In the genomic region with DNA sequence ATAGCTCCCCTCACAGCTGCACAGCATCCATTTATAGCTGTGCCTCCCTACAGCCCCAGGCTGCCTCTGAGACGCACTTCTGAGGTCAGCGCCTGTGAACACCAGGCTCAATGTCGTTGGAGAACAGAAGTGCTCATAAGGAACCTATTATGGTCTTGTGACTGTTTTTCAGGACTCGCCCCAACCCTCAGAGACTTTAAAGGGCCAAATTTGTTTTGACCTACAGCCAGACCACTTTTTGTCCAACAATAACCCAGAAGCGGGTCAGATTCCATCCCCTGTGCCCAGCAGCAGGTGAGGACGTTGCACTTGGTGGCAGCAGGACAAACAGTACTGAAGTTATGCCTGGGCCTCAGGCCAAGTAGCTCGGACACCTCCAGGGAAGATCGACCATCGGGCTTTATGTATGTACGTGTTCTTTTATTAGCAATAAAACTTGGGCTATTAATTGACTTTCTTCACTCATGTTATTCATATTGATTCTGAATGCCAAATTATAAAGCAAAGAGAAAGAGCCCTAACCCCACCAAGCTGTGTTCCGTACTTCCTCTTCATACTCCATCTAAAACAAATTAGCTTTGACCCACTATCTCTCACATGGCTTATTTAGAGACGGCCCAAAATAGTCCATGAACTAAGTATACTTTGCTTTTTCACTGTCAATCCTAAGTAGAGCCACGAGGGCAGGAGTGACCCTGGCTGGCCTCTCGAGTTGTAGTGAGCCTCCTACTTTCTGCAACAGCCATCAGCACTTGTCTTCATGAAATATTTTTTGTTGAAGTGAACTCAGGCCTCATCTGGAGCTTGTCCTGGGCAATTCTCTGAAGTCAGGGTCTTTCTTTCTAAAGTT, we compare ENCODE assay signal across 21 cellular contexts.
DNase-seq lines count a peak whose midpoint lies in the region; ATAC-seq, FAIRE-seq and TF ChIP-seq lines count a peak whose summit lies in the region.
"Had no signal": no experiment of that assay in that cellular context is flagged by ENCODE, and none has a peak within 500 bp of the region (broad histone marks: within the 10 kb centered on the region; RNA-seq: fewer than 3 reads in every experiment).

No MANE protein-coding gene starts in this region.

- H3K27me3 ChIP-seq in liver (ENCODE audit: control insufficient read depth in 4 of 4, insufficient read depth in 4 of 4, low read length in 3 of 4) = no peaks in the 10 kb centered on the region
- H3K27me3 ChIP-seq in HepG2 (ENCODE audit: control insufficient read depth in 1 of 2, insufficient read depth in 2 of 2, low read length in 2 of 2) = peaks cover 0 to 3% of the 10 kb centered on the region in 2 experiments; a peak in 2 of 5 replicates
- H3K27me3 ChIP-seq in psoas muscle (ENCODE audit: insufficient read depth in 3 of 3, low read length in 2 of 3) = peaks cover 0 to 5% (median 3%) of the 10 kb centered on the region in 3 donors
- H3K27me3 ChIP-seq: BE2C had no signal

- no peak overlapping the region for H3K4me2 ChIP-seq in HepG2 (ENCODE audit: low read depth, low read length)

- no peak for FAIRE-seq in HepG2 (lab: Jason Lieb, UNC)
- FAIRE-seq: RCC 7860 had no signal

- CTCF ChIA-PET in HepG2 (lab: Yijun Ruan, JAX; ENCODE audit: low intra/inter-chr PET ratio, low total read pairs) = no interaction called here

- ATAC-seq in HepG2 = no peak
- peak; percentile 54 to 70 for ATAC-seq in left cardiac atrium
- peak in 3 of 4 donors; percentile 48 to 90 (median 78) for ATAC-seq in psoas muscle
- ATAC-seq in HG02981 (IDR thresholded peaks at IDR 0.05; ENCODE audit: unreplicated experiment) = no peak

- no peaks in the 10 kb centered on the region for H4K20me1 ChIP-seq in HepG2 (ENCODE audit: insufficient read depth, low read length)

- WGBS in liver = 42% methylated on average over 14 of the region's 14 CpGs
- 12% methylated on average over 11 of the region's 14 CpGs for WGBS in HepG2 (ENCODE audit: low lambda C conversion rate)
- WGBS in psoas muscle, 3 donors = 56 to 61% (median 58%) methylated on average over 14 of the region's 14 CpGs

- H3K4me3 ChIP-seq in liver (ENCODE audit: low read depth in 1 of 3, low read length in 3 of 3) = peak overlapping the region in 1 of 3 donors; percentile 11
- H3K4me3 ChIP-seq in HepG2 (replicated peaks in 1 of 3; ENCODE audit: insufficient read depth in 1 of 3, low read depth in 2 of 3, low read length in 3 of 3) = no peak overlapping the region
- no peak overlapping the region for H3K4me3 ChIP-seq in psoas muscle
- H3K4me3 ChIP-seq: HAP-1 had no signal

- peak overlapping the region; percentile 38 to 40 for H3K27ac ChIP-seq in liver (ENCODE audit: low read depth in 1 of 2, low read length in 2 of 2)
- H3K27ac ChIP-seq in HepG2 (ENCODE audit: extremely low read length, insufficient read depth, low read length) = no peak overlapping the region
- no peak overlapping the region for H3K27ac ChIP-seq in psoas muscle
- H3K27ac ChIP-seq: HL-60 had no signal

- BruUV-seq in HepG2 (replicated peaks; lab: Mats Ljungman, UMichigan) = no TSS peak

- in situ Hi-C loops in HepG2 (cut with HindIII; ENCODE audit: extremely low pct_ligation_motif_present, low pct_unique_long_range_greater_than_20kb) = no loop called here

- TF ChIP-seq CTCF in liver (IDR thresholded peaks at IDR 0.05; ENCODE audit: low read depth, low read length, missing input control) (no peak), HepG2 (CRISPR knock-in tag; IDR thresholded peaks at IDR 0.05) (no peak), psoas muscle (IDR thresholded peaks at IDR 0.05) (no peak)

- no peak for TF ChIP-seq POLR2A in HepG2 (IDR thresholded peaks at IDR 0.05; ENCODE audit: insufficient read depth in 1 of 2, low read depth in 2 of 2, low read length in 2 of 2)

- POLR2A ChIA-PET in HepG2 (lab: Yijun Ruan, JAX) = no interaction called here

- intact Hi-C loops in HepG2 (cut with micrococcal nuclease; ENCODE audit: unreplicated experiment) = no loop called here
- intact Hi-C loops in left cardiac atrium (cut with DNase I) = no loop called here
- intact Hi-C loops in psoas muscle (cut with DNase I) = no loop called here

- peak; percentile 43 to 45 for TF ChIP-seq RAD21 in liver (IDR thresholded peaks at IDR 0.05)
- TF ChIP-seq RAD21 in HepG2 (CRISPR knock-in tag; IDR thresholded peaks at IDR 0.05) = no peak

- H3K4me1 ChIP-seq in liver (ENCODE audit: control insufficient read depth in 4 of 4, insufficient read depth in 4 of 4, low read length in 3 of 4) = peaks cover 4 to 20% (median 15%) of the 10 kb centered on the region in 4 donors
- H3K4me1 ChIP-seq in HepG2 (ENCODE audit: insufficient read depth, low read length) = no peaks in the 10 kb centered on the region
- no peaks in the 10 kb centered on the region for H3K4me1 ChIP-seq in psoas muscle
- H3K4me1 ChIP-seq: BE2C, HAP-1 had no signal

- DNase-seq in HepG2 (ENCODE audit: low spot score) = no peak
- peak; percentile 44 for DNase-seq in left cardiac atrium
- no peak for DNase-seq in psoas muscle
- DNase-seq in NCI-H1092 (lab: John Stamatoyannopoulos, UW) = no peak
- DNase-seq in NCI-H524 (lab: John Stamatoyannopoulos, UW) = no peak
- DNase-seq in NCI-H526 treated with DMSO at 0.1 percent for 48 hours (lab: John Stamatoyannopoulos, UW) = no peak
- DNase-seq: BE2C; CD4-positive, CD25-positive, alpha-beta regulatory T cell; DMS153; GDM1; IMR-90; NCI-H1417 treated with DMSO at 0.1 percent for 48 hours; NCI-H187 treated with DMSO at 0.1 percent for 48 hours; NCI-H69; NK-92 treated with Interleukin-12 subunit alpha and Interleukin-12 subunit beta, amount 100 ng/mL, for 24 hours; SHP77 treated with DMSO at 0.1 percent for 48 hours had no signal

- H3K36me3 ChIP-seq in liver (ENCODE audit: control insufficient read depth in 4 of 4, insufficient read depth in 3 of 4, low read depth in 1 of 4, low read length in 3 of 4) = no peaks in the 10 kb centered on the region
- H3K36me3 ChIP-seq in HepG2 (replicated peaks in 1 of 2; ENCODE audit: control insufficient read depth in 1 of 2, insufficient read depth in 2 of 2, low read length in 2 of 2) = no peaks in the 10 kb centered on the region
- H3K36me3 ChIP-seq in psoas muscle (ENCODE audit: insufficient read depth in 1 of 2, low read depth in 1 of 2) = no peaks in the 10 kb centered on the region
- H3K36me3 ChIP-seq: BE2C, HAP-1 had no signal

- H3K9ac ChIP-seq in liver (ENCODE audit: low read depth in 1 of 2, low read length in 2 of 2) (peak overlapping the region in 1 of 2 donors; percentile 33), HepG2 (ENCODE audit: insufficient read depth, low read depth, low read length) (no peak overlapping the region)

- no peak overlapping the region for H2AFZ ChIP-seq in HepG2 (ENCODE audit: low read length)

- no peak for TF ChIP-seq EP300 in HepG2 (IDR thresholded peaks at IDR 0.05; ENCODE audit: low read depth in 2 of 2, low read length in 2 of 2)
- no peak for TF ChIP-seq EP300 in HepG2 (CRISPR knock-in tag; IDR thresholded peaks at IDR 0.05; ENCODE audit: borderline replicate concordance)

- no peaks in the 10 kb centered on the region for H3K79me2 ChIP-seq in HepG2 (ENCODE audit: insufficient read depth, low read length)

- H3K9me3 ChIP-seq in liver (ENCODE audit: control insufficient read depth in 4 of 4, low read length in 3 of 4) (no peaks in the 10 kb centered on the region), HepG2 (ENCODE audit: low read length) (no peaks in the 10 kb centered on the region), psoas muscle (no peaks in the 10 kb centered on the region)
- H3K9me3 ChIP-seq: BE2C, HAP-1 had no signal

TF ChIP-seq in liver, 16 proteins besides CTCF, POLR2A, EP300 and RAD21 (continues in another document):
- TF ChIP-seq TAF1 (conservative IDR thresholded peaks at IDR 0.05) (no peak), RXRA (IDR thresholded peaks at IDR 0.05) (peak; percentile 94 to 96), JUND (IDR thresholded peaks at IDR 0.05) (peak in 1 of 2 donors; percentile 50), FOXA2 (IDR thresholded peaks at IDR 0.05) (peak; percentile 71), SP1 (IDR thresholded peaks at IDR 0.05) (peak; percentile 96)

TF ChIP-seq in HepG2, 621 proteins besides CTCF, POLR2A, EP300 and RAD21 (continues in another document):
- TF ChIP-seq ZNF891 (CRISPR knock-in tag; IDR thresholded peaks at IDR 0.05) (no peak), MEIS2 (CRISPR knock-in tag; IDR thresholded peaks at IDR 0.05) (no peak), AKNA (CRISPR knock-in tag; IDR thresholded peaks at IDR 0.05; ENCODE audit: borderline replicate concordance) (no peak), ZNF101 (CRISPR knock-in tag; IDR thresholded peaks at IDR 0.05; ENCODE audit: borderline replicate concordance, low read depth) (no peak), CENPT (CRISPR knock-in tag; IDR thresholded peaks at IDR 0.05; ENCODE audit: low read depth) (no peak), NFKB2 (CRISPR knock-in tag; IDR thresholded peaks at IDR 0.05; ENCODE audit: borderline replicate concordance) (no peak)

Comparison
In these comparisons a context has a peak if more than half of its experiments do, and no peak if none do; other contexts are left out.
1. H3K27ac ChIP-seq: peak in liver (2 of 2); none in HepG2 (single experiment) and psoas muscle (single experiment).
2. ATAC-seq: peak in left cardiac atrium (2 of 2) and psoas muscle (3 of 4); none in HepG2 (single experiment) and HG02981 (single experiment).